Comparison of ENCODE assay signal across 16 cellular contexts in the genomic region with DNA sequence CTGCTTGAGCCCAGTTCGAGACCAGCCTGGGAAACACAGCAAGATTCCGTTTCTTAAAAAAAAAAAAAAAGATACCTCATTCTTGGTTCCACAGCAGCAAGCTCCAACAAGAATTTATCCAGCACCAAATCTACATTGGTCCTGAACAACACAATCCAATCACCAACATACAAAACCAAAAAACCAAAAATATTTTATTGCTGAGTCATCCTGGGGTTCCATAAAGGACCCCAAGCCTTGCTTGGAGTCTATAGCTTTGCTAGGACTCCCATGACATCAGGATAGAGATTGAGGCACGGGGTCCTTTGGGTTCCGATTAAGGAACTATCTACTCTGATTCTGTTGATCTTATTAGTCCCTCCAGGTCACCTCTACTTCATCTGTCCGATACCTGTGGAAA. TPM values are rescaled to one million over a fixed set of nuclear protein-coding genes. Genes with fewer than 3 reads are reported as not detected.
A peak's percentile ranks its signal among the peaks of the same experiment; 100 is the strongest.
DNase-seq lines count a peak whose midpoint lies in the region; ATAC-seq, FAIRE-seq and TF ChIP-seq lines count a peak whose summit lies in the region.
"Had no signal": no experiment of that assay in that cellular context is flagged by ENCODE, and none has a peak within 500 bp of the region (broad histone marks: within the 10 kb centered on the region; RNA-seq: fewer than 3 reads in every experiment).

No MANE protein-coding gene starts in this region.

- H3K9ac ChIP-seq in IMR-90 (ENCODE audit: low read depth, low read length) (no peak overlapping the region), H1 (replicated peaks in 1 of 4; ENCODE audit: extremely low read depth in 1 of 4, low read depth in 3 of 4, low read length in 3 of 4) (no peak overlapping the region)

- H3K4ac ChIP-seq in IMR-90 (ENCODE audit: low read depth, low read length) (no peak overlapping the region), H1 (replicated peaks; ENCODE audit: insufficient read length, low read depth, low read length) (no peak overlapping the region)

- H3K4me2 ChIP-seq in IMR-90 (ENCODE audit: low read depth, low read length) (no peak overlapping the region), H1 (ENCODE audit: insufficient read depth in 1 of 2, low read depth in 2 of 2, low read length in 2 of 2) (no peak overlapping the region)

- no peak overlapping the region for H2BK15ac ChIP-seq in IMR-90 (ENCODE audit: low read depth, low read length)
- no peak overlapping the region for H2BK15ac ChIP-seq in H1 (ENCODE audit: low read length)

- H2BK20ac ChIP-seq in IMR-90 (ENCODE audit: low read depth, low read length) (no peak overlapping the region), H1 (ENCODE audit: low read length) (no peak overlapping the region)

- no peak overlapping the region for H2AFZ ChIP-seq in IMR-90 (replicated peaks; ENCODE audit: low read length, poor library complexity)
- no peak overlapping the region for H2AFZ ChIP-seq in H1 (ENCODE audit: low read length)

- H4K20me1 ChIP-seq in IMR-90 (ENCODE audit: insufficient read depth, low read length) (no peaks in the 10 kb centered on the region), H1 (replicated peaks in 1 of 2; ENCODE audit: control insufficient read depth in 1 of 2, insufficient read depth in 2 of 2, low read length in 2 of 2) (no peaks in the 10 kb centered on the region)

- no peaks in the 10 kb centered on the region for H3K9me1 ChIP-seq in IMR-90 (ENCODE audit: insufficient read depth, low read length)

- H3K9me3 ChIP-seq in IMR-90 (ENCODE audit: control insufficient read depth, insufficient read depth, low read length) (no peaks in the 10 kb centered on the region), H1 (ENCODE audit: insufficient read depth in 2 of 2, low read depth in 1 of 2, low read length in 1 of 2) (no peaks in the 10 kb centered on the region)
- H3K9me3 ChIP-seq: MG63 had no signal

- in situ Hi-C loops in IMR-90 (cut with MboI; ENCODE audit: low sequenced_read_pairs): no loop called here

- no peak overlapping the region for H3K4me3 ChIP-seq in IMR-90 (ENCODE audit: insufficient read depth, low read depth, low read length)
- H3K4me3 ChIP-seq in H1 (ENCODE audit: extremely low read depth in 1 of 4, insufficient read depth in 2 of 4, low read depth in 3 of 4, low read length in 4 of 4): no peak overlapping the region
- H3K4me3 ChIP-seq: MG63 had no signal

- H2BK5ac ChIP-seq in IMR-90 (ENCODE audit: low read depth, low read length, poor library complexity, severe bottlenecking): no peak overlapping the region
- H2BK5ac ChIP-seq in H1 (ENCODE audit: low read depth, low read length): no peak overlapping the region

- intact Hi-C loops in IMR-90 (cut with micrococcal nuclease): loop anchor here (10.0 kb wide), 1 partner anchor 82 kb away; no protein-coding TSS in a partner anchor

- H3K27ac ChIP-seq in IMR-90 (ENCODE audit: insufficient read depth, low read length) (no peak overlapping the region), H1 (ENCODE audit: low read depth, low read length) (no peak overlapping the region)

- H3K56ac ChIP-seq in IMR-90 (ENCODE audit: extremely low read depth, insufficient read depth, low read length) (no peak overlapping the region), H1 (replicated peaks; ENCODE audit: insufficient read length, low read depth, low read length) (no peak overlapping the region)

- H3K18ac ChIP-seq in IMR-90 (ENCODE audit: low read depth, low read length): no peak overlapping the region
- no peak overlapping the region for H3K18ac ChIP-seq in H1 (ENCODE audit: extremely low read depth, low read length)

- peak overlapping the region; percentile 42 for H3K27ac Mint-ChIP-seq in activated CD8-positive, alpha-beta memory T cell treated with anti-CD3 and anti-CD28 coated beads, Interleukin-2, amount 10 ng/mL, durations not matched to agents 7 days and 5 days

- TF ChIP-seq RAD21 in IMR-90 (IDR thresholded peaks at IDR 0.05; ENCODE audit: low read length) (no peak), H1 (IDR thresholded peaks at IDR 0.05 in 1 of 2, conservative IDR thresholded peaks at IDR 0.05 in 1 of 2; ENCODE audit: low read depth in 2 of 2, low read length in 2 of 2) (no peak)

- H3K36me3 ChIP-seq in IMR-90 (ENCODE audit: control insufficient read depth, insufficient read depth, low read length): peaks cover 32% of the 10 kb centered on the region
- peaks cover 38 to 60% (median 57%) of the 10 kb centered on the region in 4 experiments for H3K36me3 ChIP-seq in H1 (ENCODE audit: control insufficient read depth in 2 of 4, insufficient read depth in 4 of 4, low read length in 3 of 4)

- H2AK9ac ChIP-seq in IMR-90 (replicated peaks; ENCODE audit: low read depth, low read length, poor library complexity): no peak overlapping the region

- no peaks in the 10 kb centered on the region for H3K23me2 ChIP-seq in H1 (ENCODE audit: low read depth, low read length)

- no peak for ATAC-seq in activated CD8-positive, alpha-beta memory T cell treated with anti-CD3 and anti-CD28 coated beads, Interleukin-2, amount 10 ng/mL, durations not matched to agents 7 days and 5 days
- no peak for ATAC-seq in IMR-90 (ENCODE audit: low read depth)
- no peak for ATAC-seq in HG02840 (IDR thresholded peaks at IDR 0.05; ENCODE audit: low FRiP score, unreplicated experiment)
- ATAC-seq in GM21381 (IDR thresholded peaks at IDR 0.05; ENCODE audit: unreplicated experiment): no peak

- H3K4me3 Mint-ChIP-seq in activated CD8-positive, alpha-beta memory T cell treated with anti-CD3 and anti-CD28 coated beads, Interleukin-2, amount 10 ng/mL, durations not matched to agents 7 days and 5 days: no peak overlapping the region

- H3K27me3 ChIP-seq in IMR-90 (ENCODE audit: control insufficient read depth, insufficient read depth, low read length): no peaks in the 10 kb centered on the region
- H3K27me3 ChIP-seq in H1 (replicated peaks in 1 of 4; ENCODE audit: control insufficient read depth in 3 of 4, extremely low read depth in 1 of 4, insufficient read depth in 3 of 4, low read length in 3 of 4): no peaks in the 10 kb centered on the region
- H3K27me3 ChIP-seq: MG63 had no signal

- dilution Hi-C loops in IMR-90 (cut with HindIII; ENCODE audit: low sequenced_read_pairs, unreplicated experiment): no loop called here

- no TSS peak for BruUV-seq in IMR-90 (replicated peaks; lab: Mats Ljungman, UMichigan)

- H3K23ac ChIP-seq in IMR-90 (ENCODE audit: low read depth, low read length) (no peak overlapping the region), H1 (ENCODE audit: insufficient read length) (no peak overlapping the region)

- H3K14ac ChIP-seq in IMR-90 (replicated peaks; ENCODE audit: low read depth, low read length) (no peak overlapping the region), H1 (ENCODE audit: insufficient read length) (no peak overlapping the region)

- TF ChIP-seq POLR2A in IMR-90 (IDR thresholded peaks at IDR 0.05; ENCODE audit: low read depth, low read length): no peak
- no peak for TF ChIP-seq POLR2A in H1 (IDR thresholded peaks at IDR 0.05; ENCODE audit: control extremely low read depth in 1 of 2, low read depth in 2 of 2, low read length in 2 of 2)

- no peak for TF ChIP-seq CTCF in IMR-90 (conservative IDR thresholded peaks at IDR 0.05; ENCODE audit: low read depth, low read length)
- no peak for TF ChIP-seq CTCF in H1 (IDR thresholded peaks at IDR 0.05; ENCODE audit: control extremely low read depth in 1 of 3, insufficient read depth in 1 of 3, low read depth in 1 of 3, low read length in 3 of 3)

- H4K8ac ChIP-seq in IMR-90 (ENCODE audit: low read depth in 2 of 2, low read length in 2 of 2) (no peak overlapping the region), H1 (ENCODE audit: extremely low read depth, insufficient read depth, low read length) (no peak overlapping the region)

- no peak overlapping the region for H4K91ac ChIP-seq in IMR-90 (ENCODE audit: insufficient read depth, low read depth, low read length)
- no peak overlapping the region for H4K91ac ChIP-seq in H1 (replicated peaks; ENCODE audit: insufficient read length, low read length)

- H3K9me3 Mint-ChIP-seq in activated CD8-positive, alpha-beta memory T cell treated with anti-CD3 and anti-CD28 coated beads, Interleukin-2, amount 10 ng/mL, durations not matched to agents 7 days and 5 days (ENCODE audit: low read depth): no peaks in the 10 kb centered on the region

- H2BK120ac ChIP-seq in IMR-90 (ENCODE audit: low read depth, low read length) (no peak overlapping the region), H1 (replicated peaks; ENCODE audit: low read depth, low read length) (no peak overlapping the region)

- POLR2A ChIA-PET in IMR-90 (lab: Charles Lee; ENCODE audit: unreplicated experiment): no interaction called here
- POLR2A ChIA-PET in H1 (lab: Charles Lee; ENCODE audit: partially characterized antibody): interaction anchor here (0.5 to 8.2 kb wide), 6 partner anchors 8 to 35 kb away, joined by 3 to 68 read pairs (median 4); partner anchors contain the start of genes APEX1, KLHL33, OSGEP and TEP1

- peaks cover 42% of the 10 kb centered on the region for H3K36me3 Mint-ChIP-seq in activated CD8-positive, alpha-beta memory T cell treated with anti-CD3 and anti-CD28 coated beads, Interleukin-2, amount 10 ng/mL, durations not matched to agents 7 days and 5 days

- H2BK12ac ChIP-seq in H1 (ENCODE audit: low read depth, low read length): no peak overlapping the region

- no peak overlapping the region for H2AK5ac ChIP-seq in IMR-90 (ENCODE audit: low read depth, low read length)
- H2AK5ac ChIP-seq in H1 (ENCODE audit: low read depth, low read length): no peak overlapping the region

- H4K5ac ChIP-seq in IMR-90 (ENCODE audit: low read depth, low read length) (no peak overlapping the region), H1 (ENCODE audit: insufficient read length, low read depth, low read length) (no peak overlapping the region)

- WGBS in IMR-90 (ENCODE audit: extremely low coverage in 2 of 2, insufficient read length in 1 of 2), 2 experiments: 100% methylated on average over 1 of the region's 5 CpGs; no CpG with 5 or more reads in 1 of the 2 experiments
- 94% methylated on average over 5 of the region's 5 CpGs; no CpG with 5 or more reads in 1 of the 2 experiments for WGBS in H1 (ENCODE audit: extremely low coverage in 1 of 2, insufficient coverage in 1 of 2, insufficient read length in 1 of 2, insufficient replicate concordance in 2 of 2, low coverage in 1 of 2, low lambda C conversion rate in 2 of 2, missing lambda C conversion rate in 1 of 2), 2 experiments

- H3K4me1 ChIP-seq in IMR-90 (ENCODE audit: control insufficient read depth, insufficient read depth, low read length) (no peaks in the 10 kb centered on the region), H1 (replicated peaks in 1 of 4; ENCODE audit: control insufficient read depth in 3 of 4, insufficient read depth in 4 of 4, low read length in 3 of 4) (no peaks in the 10 kb centered on the region)

- TF ChIP-seq EP300 in H1 (IDR thresholded peaks at IDR 0.05; ENCODE audit: borderline replicate concordance in 1 of 2, low read depth in 2 of 2, low read length in 2 of 2): no peak

- H3K79me2 ChIP-seq in H1 (ENCODE audit: control insufficient read depth in 1 of 2, insufficient read depth in 2 of 2, low read length in 2 of 2): no peaks in the 10 kb centered on the region

- H3K79me1 ChIP-seq in IMR-90 (ENCODE audit: low read depth in 1 of 2, low read length in 2 of 2) (no peaks in the 10 kb centered on the region), H1 (ENCODE audit: low read depth, low read length) (no peaks in the 10 kb centered on the region)

- peaks cover 5% of the 10 kb centered on the region for H3K4me1 Mint-ChIP-seq in activated CD8-positive, alpha-beta memory T cell treated with anti-CD3 and anti-CD28 coated beads, Interleukin-2, amount 10 ng/mL, durations not matched to agents 7 days and 5 days

- H3K27me3 Mint-ChIP-seq in activated CD8-positive, alpha-beta memory T cell treated with anti-CD3 and anti-CD28 coated beads, Interleukin-2, amount 10 ng/mL, durations not matched to agents 7 days and 5 days: no peaks in the 10 kb centered on the region

- no peak for FAIRE-seq in H1 (lab: Jason Lieb, UNC)

- DNase-seq in activated CD8-positive, alpha-beta memory T cell treated with anti-CD3 and anti-CD28 coated beads, Interleukin-2, amount 10 ng/mL, durations not matched to agents 7 days and 5 days: no peak
- DNase-seq in activated CD8-positive, alpha-beta memory T cell treated with anti-CD3 and anti-CD28 coated beads, Interleukin-2, amount 50 U/mL, for 4 hours: no peak
- DNase-seq in IMR-90: no peak
- no peak for DNase-seq in H1 (ENCODE audit: low read depth in 1 of 2, low spot score in 2 of 2)
- DNase-seq: C1 segment of cervical spinal cord, DMS 273 treated with DMSO at 0.1 percent for 48 hours, MG63, NCI-H1092 treated with DMSO at 0.1 percent for 48 hours, NCI-H187, NCI-H446, NCI-H748 treated with DMSO at 0.1 percent for 48 hours had no signal

- CTCF ChIA-PET in activated CD8-positive, alpha-beta memory T cell treated with anti-CD3 and anti-CD28 coated beads, Interleukin-2, amount 10 ng/mL, durations not matched to agents 7 days and 5 days (lab: Charles Lee): interaction anchor here (1.0 kb wide), 1 partner anchor 31 kb away, joined by 4 read pairs; no protein-coding TSS in a partner anchor
- CTCF ChIA-PET in IMR-90 (lab: Yijun Ruan, JAX): no interaction called here
- CTCF ChIA-PET in H1 (lab: Charles Lee; ENCODE audit: partially characterized antibody): interaction anchor here (1.1 kb wide), 1 partner anchor 9 kb away, joined by 3 read pairs; the partner anchor contains the start of gene APEX1

RNA-seq across cellular contexts. Expression of gene OSGEP, which starts 7.7 kb away (rescaled TPM):
- 10 to 100 TPM; 42.8 to 53.0 TPM for total RNA-seq in activated CD8-positive, alpha-beta memory T cell treated with anti-CD3 and anti-CD28 coated beads, Interleukin-2, amount 10 ng/mL, durations not matched to agents 7 days and 5 days
- 32.4 and 38.0 TPM in 2 replicates for total RNA-seq in IMR-90 (2012; rRNA removed)
- polyA plus RNA-seq in IMR-90 (2012; rRNA removed) (23.1 and 24.7 TPM in 2 replicates), H1 (2011; rRNA removed) (78.6 and 89.5 TPM in 2 replicates)
- 34.4 and 36.2 TPM in 2 replicates for polyA plus RNA-seq in IMR-90 (2012; cell fraction: cytosol; rRNA removed)
- polyA plus RNA-seq in IMR-90 (2012; cell fraction: nucleus; rRNA removed; ENCODE audit: low replicate concordance): 144 and 145 TPM in 2 replicates
- total RNA-seq in H1 (2021; fragmentation: NEBNext Ultra II Directional; extraction: Animal tissue kit (Norgen Biotek cat#: 25700)): 34.4 and 42.3 TPM in 2 replicates
- 81.4 TPM for polyA plus RNA-seq in H1 (2011; cell fraction: cytosol; rRNA removed)
- polyA plus RNA-seq in H1 (2011; cell fraction: nucleus; rRNA removed): 102 TPM
- polyA plus RNA-seq in H1 (2012, experiment 1 of 2): 37.4 to 45.8 TPM (median 40.8 TPM) in 4 replicates
- 15.9 TPM for polyA plus RNA-seq in H1 (2012, experiment 2 of 2)
- polyA plus RNA-seq in H1 (2013, experiment 1 of 2): 24.0 TPM
- 22.1 TPM for polyA plus RNA-seq in H1 (2013, experiment 2 of 2)
- polyA minus RNA-seq in H1 (2011; rRNA and poly(A)+ RNA removed): 54.5 and 58.5 TPM in 2 replicates
- 28.7 TPM for polyA minus RNA-seq in H1 (2011; cell fraction: cytosol; rRNA and poly(A)+ RNA removed)
- 83.8 TPM for polyA minus RNA-seq in H1 (2011; cell fraction: nucleus; rRNA and poly(A)+ RNA removed)

RNA-seq across cellular contexts. Expression of gene APEX1, which starts 8.1 kb away (rescaled TPM):
- total RNA-seq in activated CD8-positive, alpha-beta memory T cell treated with anti-CD3 and anti-CD28 coated beads, Interleukin-2, amount 10 ng/mL, durations not matched to agents 7 days and 5 days: 100 to 1,000 TPM; 112 to 179 TPM
- total RNA-seq in IMR-90 (2012; rRNA removed): 125 and 141 TPM in 2 replicates
- polyA plus RNA-seq in IMR-90 (2012; rRNA removed) (241 and 242 TPM in 2 replicates), H1 (2011; rRNA removed) (663 and 700 TPM in 2 replicates)
- 115 and 191 TPM in 2 replicates for polyA plus RNA-seq in IMR-90 (2012; cell fraction: cytosol; rRNA removed)
- 85.5 and 208 TPM in 2 replicates for polyA plus RNA-seq in IMR-90 (2012; cell fraction: nucleus; rRNA removed; ENCODE audit: low replicate concordance)
- total RNA-seq in H1 (2021; fragmentation: NEBNext Ultra II Directional; extraction: Animal tissue kit (Norgen Biotek cat#: 25700)): 384 and 404 TPM in 2 replicates
- polyA plus RNA-seq in H1 (2011; cell fraction: cytosol; rRNA removed): 569 TPM
- 419 TPM for polyA plus RNA-seq in H1 (2011; cell fraction: nucleus; rRNA removed)
- polyA plus RNA-seq in H1 (2012, experiment 1 of 2): 386 to 452 TPM (median 414 TPM) in 4 replicates
- 452 TPM for polyA plus RNA-seq in H1 (2012, experiment 2 of 2)
- polyA plus RNA-seq in H1 (2013, experiment 1 of 2): 438 TPM
- 437 TPM for polyA plus RNA-seq in H1 (2013, experiment 2 of 2)
- 469 and 561 TPM in 2 replicates for polyA minus RNA-seq in H1 (2011; rRNA and poly(A)+ RNA removed)
- polyA minus RNA-seq in H1 (2011; cell fraction: cytosol; rRNA and poly(A)+ RNA removed): 148 TPM
- polyA minus RNA-seq in H1 (2011; cell fraction: nucleus; rRNA and poly(A)+ RNA removed): 103 TPM

RNA-seq across cellular contexts. Expression of gene KLHL33, which starts 10.9 kb away (rescaled TPM):
- total RNA-seq in activated CD8-positive, alpha-beta memory T cell treated with anti-CD3 and anti-CD28 coated beads, Interleukin-2, amount 10 ng/mL, durations not matched to agents 7 days and 5 days: under 1 TPM; 0.44 to 0.59 TPM
- under 0.01 TPM in 2 replicates for total RNA-seq in IMR-90 (2012; rRNA removed)
- polyA plus RNA-seq in IMR-90 (2012; rRNA removed) (0.03 TPM in 2 replicates), H1 (2011; rRNA removed) (0.17 and 0.20 TPM in 2 replicates)
- 0.01 and 0.03 TPM in 2 replicates for polyA plus RNA-seq in IMR-90 (2012; cell fraction: cytosol; rRNA removed)
- 0.16 and 0.22 TPM in 2 replicates for polyA plus RNA-seq in IMR-90 (2012; cell fraction: nucleus; rRNA removed; ENCODE audit: low replicate concordance)
- 0.11 TPM in 1 of 2 replicates, not detected in the other for total RNA-seq in H1 (2021; fragmentation: NEBNext Ultra II Directional; extraction: Animal tissue kit (Norgen Biotek cat#: 25700))
- polyA plus RNA-seq in H1 (2011; cell fraction: cytosol; rRNA removed): 0.13 TPM
- polyA plus RNA-seq in H1 (2011; cell fraction: nucleus; rRNA removed): 0.53 TPM
- 0.14 to 0.21 TPM (median 0.18 TPM) in 4 replicates for polyA plus RNA-seq in H1 (2012, experiment 1 of 2)
- polyA plus RNA-seq in H1 (2012, experiment 2 of 2): 0.04 TPM
- polyA plus RNA-seq in H1 (2013, experiment 1 of 2): 0.02 TPM
- 0.04 TPM for polyA plus RNA-seq in H1 (2013, experiment 2 of 2)
- 0.44 and 0.63 TPM in 2 replicates for polyA minus RNA-seq in H1 (2011; rRNA and poly(A)+ RNA removed)
- polyA minus RNA-seq in H1 (2011; cell fraction: cytosol; rRNA and poly(A)+ RNA removed): 0.22 TPM
- 0.20 TPM for polyA minus RNA-seq in H1 (2011; cell fraction: nucleus; rRNA and poly(A)+ RNA removed)
- total RNA-seq: A172, Daoy, H4 had no signal

RNA-seq across cellular contexts. Expression of gene PIP4P1, which starts 14.3 kb away (rescaled TPM):
- total RNA-seq in activated CD8-positive, alpha-beta memory T cell treated with anti-CD3 and anti-CD28 coated beads, Interleukin-2, amount 10 ng/mL, durations not matched to agents 7 days and 5 days: 10 to 100 TPM; 30.9 to 31.7 TPM
- 15.0 and 15.2 TPM in 2 replicates for total RNA-seq in IMR-90 (2012; rRNA removed)
- polyA plus RNA-seq in IMR-90 (2012; rRNA removed) (27.2 and 27.8 TPM in 2 replicates), H1 (2011; rRNA removed) (60.0 and 67.7 TPM in 2 replicates)
- polyA plus RNA-seq in IMR-90 (2012; cell fraction: cytosol; rRNA removed): 13.3 and 24.4 TPM in 2 replicates
- polyA plus RNA-seq in IMR-90 (2012; cell fraction: nucleus; rRNA removed; ENCODE audit: low replicate concordance): 70.6 and 153 TPM in 2 replicates
- total RNA-seq in H1 (2021; fragmentation: NEBNext Ultra II Directional; extraction: Animal tissue kit (Norgen Biotek cat#: 25700)): 29.5 and 33.4 TPM in 2 replicates
- polyA plus RNA-seq in H1 (2011; cell fraction: cytosol; rRNA removed): 51.0 TPM
- 132 TPM for polyA plus RNA-seq in H1 (2011; cell fraction: nucleus; rRNA removed)
- 32.7 to 41.6 TPM (median 39.1 TPM) in 4 replicates for polyA plus RNA-seq in H1 (2012, experiment 1 of 2)
- polyA plus RNA-seq in H1 (2012, experiment 2 of 2): 45.8 TPM
- polyA plus RNA-seq in H1 (2013, experiment 1 of 2): 30.9 TPM
- polyA plus RNA-seq in H1 (2013, experiment 2 of 2): 29.3 TPM
- 45.7 and 46.2 TPM in 2 replicates for polyA minus RNA-seq in H1 (2011; rRNA and poly(A)+ RNA removed)
- 16.5 TPM for polyA minus RNA-seq in H1 (2011; cell fraction: cytosol; rRNA and poly(A)+ RNA removed)
- 41.4 TPM for polyA minus RNA-seq in H1 (2011; cell fraction: nucleus; rRNA and poly(A)+ RNA removed)

RNA-seq across cellular contexts. Expression of gene PNP, which starts 22.3 kb away (rescaled TPM):
- total RNA-seq in activated CD8-positive, alpha-beta memory T cell treated with anti-CD3 and anti-CD28 coated beads, Interleukin-2, amount 10 ng/mL, durations not matched to agents 7 days and 5 days: 100 to 1,000 TPM; 173 to 194 TPM
- total RNA-seq in IMR-90 (2012; rRNA removed): 60.3 and 68.8 TPM in 2 replicates
- 49.0 and 53.4 TPM in 2 replicates for polyA plus RNA-seq in IMR-90 (2012; rRNA removed)
- polyA plus RNA-seq in IMR-90 (2012; cell fraction: cytosol; rRNA removed): 21.6 and 34.3 TPM in 2 replicates
- polyA plus RNA-seq in IMR-90 (2012; cell fraction: nucleus; rRNA removed; ENCODE audit: low replicate concordance): 37.0 and 143 TPM in 2 replicates
- total RNA-seq in H1 (2021; fragmentation: NEBNext Ultra II Directional; extraction: Animal tissue kit (Norgen Biotek cat#: 25700)): 108 and 110 TPM in 2 replicates
- polyA plus RNA-seq in H1 (2011; rRNA removed): 97.6 and 130 TPM in 2 replicates
- polyA plus RNA-seq in H1 (2011; cell fraction: cytosol; rRNA removed): 133 TPM
- 74.9 TPM for polyA plus RNA-seq in H1 (2011; cell fraction: nucleus; rRNA removed)
- polyA plus RNA-seq in H1 (2012, experiment 1 of 2): 101 to 121 TPM (median 113 TPM) in 4 replicates
- polyA plus RNA-seq in H1 (2012, experiment 2 of 2): 83.6 TPM
- 106 TPM for polyA plus RNA-seq in H1 (2013, experiment 1 of 2)
- polyA plus RNA-seq in H1 (2013, experiment 2 of 2): 109 TPM
- polyA minus RNA-seq in H1 (2011; rRNA and poly(A)+ RNA removed): 112 and 189 TPM in 2 replicates
- 85.6 TPM for polyA minus RNA-seq in H1 (2011; cell fraction: cytosol; rRNA and poly(A)+ RNA removed)
- 56.1 TPM for polyA minus RNA-seq in H1 (2011; cell fraction: nucleus; rRNA and poly(A)+ RNA removed)
